In genomic region chr13:49681837-49682236, GRCh38 we compare ENCODE assay signal across 15 cellular contexts. TPM values are rescaled to one million over a fixed set of nuclear protein-coding genes. Genes with fewer than 3 reads are reported as not detected.
DNase-seq lines count a peak whose midpoint lies in the region; ATAC-seq, FAIRE-seq and TF ChIP-seq lines count a peak whose summit lies in the region.
"Had no signal": no experiment of that assay in that cellular context is flagged by ENCODE, and none has a peak within 500 bp of the region (broad histone marks: within the 10 kb centered on the region; RNA-seq: fewer than 3 reads in every experiment).

No MANE protein-coding gene starts in this region.

- H3K9me3 Mint-ChIP-seq in osteocyte (ENCODE audit: unreplicated experiment) = no peaks in the 10 kb centered on the region
- no peaks in the 10 kb centered on the region for H3K9me3 Mint-ChIP-seq in Caco-2 (ENCODE audit: unreplicated experiment)
- H3K9me3 Mint-ChIP-seq: neural crest cell had no signal

- H3K36me3 Mint-ChIP-seq in osteocyte (ENCODE audit: unreplicated experiment) (peaks cover 9% of the 10 kb centered on the region), Caco-2 (ENCODE audit: insufficient read depth, unreplicated experiment) (peaks cover 45% of the 10 kb centered on the region)

- ATAC-seq in HG03280 (IDR thresholded peaks at IDR 0.05; ENCODE audit: unreplicated experiment) (no peak), GM21381 (IDR thresholded peaks at IDR 0.05; ENCODE audit: unreplicated experiment) (no peak)
- ATAC-seq: left lobe of liver had no signal

- no peaks in the 10 kb centered on the region for H3K27me3 ChIP-seq in bronchial epithelial cell (ENCODE audit: control insufficient read depth, insufficient read depth, low read length)
- H3K27me3 ChIP-seq in Caco-2 (replicated peaks; ENCODE audit: control insufficient read depth, insufficient read depth, low read length) = no peaks in the 10 kb centered on the region

- H3K36me3 ChIP-seq in bronchial epithelial cell (ENCODE audit: control insufficient read depth, insufficient read depth, low read length) = peaks cover 9% of the 10 kb centered on the region
- H3K36me3 ChIP-seq in Caco-2 (ENCODE audit: control insufficient read depth, insufficient read depth, low read length) = peaks cover 4% of the 10 kb centered on the region

- H3K4me1 ChIP-seq in Caco-2 = no peaks in the 10 kb centered on the region; the same call in 1 of the 2 replicates

- H3K4me1 Mint-ChIP-seq in osteocyte (ENCODE audit: unreplicated experiment) (no peaks in the 10 kb centered on the region), Caco-2 (ENCODE audit: low read depth, unreplicated experiment) (peaks cover 7% of the 10 kb centered on the region)

- H3K27ac Mint-ChIP-seq in osteocyte (ENCODE audit: unreplicated experiment) (no peak overlapping the region), Caco-2 (ENCODE audit: unreplicated experiment) (no peak overlapping the region)

- H3K4me3 ChIP-seq in bronchial epithelial cell (ENCODE audit: low read depth, low read length) (no peak overlapping the region), Caco-2 (ENCODE audit: low read depth, low read length) (no peak overlapping the region)
- H3K4me3 ChIP-seq: skin epidermis had no signal

- DNase-seq in NCI-H1092 treated with DMSO at 0.1 percent for 48 hours (lab: John Stamatoyannopoulos, UW) (peak; percentile 13), NCI-H1092 (lab: John Stamatoyannopoulos, UW) (no peak), NCI-H524 treated with DMSO at 0.1 percent for 48 hours (lab: John Stamatoyannopoulos, UW) (peak; percentile 85), bronchial epithelial cell (ENCODE audit: low read depth) (peak; percentile 73), osteocyte (ENCODE audit: extremely low spot score, unreplicated experiment) (peak; percentile 8), Caco-2 (no peak)
- DNase-seq: 8988T, MV-4-11 had no signal

- TF ChIP-seq CTCF in bronchial epithelial cell (IDR thresholded peaks at IDR 0.05; ENCODE audit: insufficient read depth, low read length, severe bottlenecking) (no peak), osteocyte (IDR thresholded peaks at IDR 0.05) (no peak), Caco-2 (IDR thresholded peaks at IDR 0.05; ENCODE audit: insufficient read depth in 1 of 2, low read depth in 1 of 2, low read length in 1 of 2, severe bottlenecking in 1 of 2, unreplicated experiment in 1 of 2) (no peak)

- no peak overlapping the region for H3K4me3 Mint-ChIP-seq in osteocyte (ENCODE audit: unreplicated experiment)
- no peak overlapping the region for H3K4me3 Mint-ChIP-seq in Caco-2 (ENCODE audit: unreplicated experiment)
- H3K4me3 Mint-ChIP-seq: neural crest cell had no signal

- no TSS peak for BruUV-seq in Caco-2 (replicated peaks; lab: Mats Ljungman, UMichigan)

- H3K9me3 ChIP-seq in Caco-2 = peaks cover 8% of the 10 kb centered on the region; the same call in 1 of the 2 replicates

- CTCF ChIA-PET in Caco-2 (lab: Charles Lee) = no interaction called here

- POLR2A ChIA-PET in Caco-2 (lab: Charles Lee) = no interaction called here

- intact Hi-C loops in Caco-2 (cut with micrococcal nuclease; ENCODE audit: unreplicated experiment) = no loop called here

- FAIRE-seq in bronchial epithelial cell (lab: Jason Lieb, UNC) = no peak
- FAIRE-seq: GM12892, H1 had no signal

- no peaks in the 10 kb centered on the region for H3K27me3 Mint-ChIP-seq in osteocyte (ENCODE audit: unreplicated experiment)
- no peaks in the 10 kb centered on the region for H3K27me3 Mint-ChIP-seq in Caco-2 (ENCODE audit: insufficient read depth, unreplicated experiment)

RNA-seq across cellular contexts. Expression of gene EBPL, which starts 9.4 kb away (rescaled TPM):
- total RNA-seq in bronchial epithelial cell (80.4 and 146 TPM in 2 replicates), osteocyte (29.2 and 33.7 TPM in 2 replicates), Caco-2 (2022) (105 and 114 TPM in 2 replicates)

RNA-seq across cellular contexts. Expression of gene ARL11, which starts 53.5 kb away (rescaled TPM):
- total RNA-seq in bronchial epithelial cell = under 0.01 TPM in 1 of 2 replicates, not detected in the other
- not detected in 2 replicates for total RNA-seq in osteocyte
- total RNA-seq in Caco-2 (2022) = not detected in 2 replicates
- total RNA-seq: neural crest cell had no signal

Comparison
In these comparisons a context has a peak if more than half of its experiments do, and no peak if none do; other contexts are left out.
1. DNase-seq: peak in NCI-H1092 treated with DMSO at 0.1 percent for 48 hours (single experiment), NCI-H524 treated with DMSO at 0.1 percent for 48 hours (single experiment), bronchial epithelial cell (single experiment) and osteocyte (single experiment); none in NCI-H1092 (single experiment) and Caco-2 (0 of 2).